ENCODE assay signal across 8 cellular contexts in genomic region chr17:82593590-82594087, GRCh38. TPM values are rescaled to one million over a fixed set of nuclear protein-coding genes. Genes with fewer than 3 reads are reported as not detected.
DNase-seq lines count a peak whose midpoint lies in the region; TF ChIP-seq lines count a peak whose summit lies in the region.

No MANE protein-coding gene starts in this region.

- H3F3A ChIP-seq in PC-9 (ENCODE audit: insufficient read depth, low read depth), result peaks cover 17% of the 10 kb centered on the region; the same call in 1 of the 2 replicates

- POLR2A ChIA-PET in CD4-positive, alpha-beta memory T cell (lab: Charles Lee; ENCODE audit: partially characterized antibody), result no interaction called here
- POLR2A ChIA-PET in PC-9 (lab: Charles Lee; ENCODE audit: unreplicated experiment), result interaction anchor here (0.7 kb wide), 1 partner anchor 142 kb away, joined by 9 read pairs; the partner anchor contains the start of gene FN3K

- H3K9me2 ChIP-seq in PC-9 (ENCODE audit: insufficient read depth), result no peaks in the 10 kb centered on the region

- peaks cover 17 to 39% (median 26%) of the 10 kb centered on the region in 4 donors for H3K4me1 Mint-ChIP-seq in CD4-positive, alpha-beta memory T cell
- H3K4me1 Mint-ChIP-seq in endothelial cell (ENCODE audit: unreplicated experiment), result peaks cover 24% of the 10 kb centered on the region
- H3K4me1 Mint-ChIP-seq in osteocyte (ENCODE audit: unreplicated experiment), result peaks cover 27% of the 10 kb centered on the region

- TF ChIP-seq CTCF in PC-9 (conservative IDR thresholded peaks at IDR 0.05) (no peak), endothelial cell (IDR thresholded peaks at IDR 0.05; ENCODE audit: unreplicated experiment) (no peak), osteocyte (IDR thresholded peaks at IDR 0.05) (no peak)

- no peaks in the 10 kb centered on the region for H3K27me3 Mint-ChIP-seq in CD4-positive, alpha-beta memory T cell
- H3K27me3 Mint-ChIP-seq in endothelial cell (ENCODE audit: unreplicated experiment), result peaks cover 8% of the 10 kb centered on the region
- H3K27me3 Mint-ChIP-seq in osteocyte (ENCODE audit: unreplicated experiment), result no peaks in the 10 kb centered on the region

- H3K9me3 Mint-ChIP-seq in CD4-positive, alpha-beta memory T cell, result no peaks in the 10 kb centered on the region
- H3K9me3 Mint-ChIP-seq in endothelial cell (ENCODE audit: unreplicated experiment), result no peaks in the 10 kb centered on the region
- no peaks in the 10 kb centered on the region for H3K9me3 Mint-ChIP-seq in osteocyte (ENCODE audit: unreplicated experiment)

- H3K9me3 ChIP-seq in CD4-positive, alpha-beta memory T cell (ENCODE audit: control insufficient read depth in 1 of 2, low read length in 2 of 2), result no peaks in the 10 kb centered on the region
- H3K9me3 ChIP-seq in PC-9 (ENCODE audit: insufficient read depth, low read depth), result no peaks in the 10 kb centered on the region

- H3K4me2 ChIP-seq in PC-9, result peak overlapping the region; percentile 77

- peak overlapping the region; percentile 44 for H3K27ac ChIP-seq in CD4-positive, alpha-beta memory T cell (ENCODE audit: low read depth, low read length)
- peak overlapping the region; percentile 59 for H3K27ac ChIP-seq in PC-9

- no peaks in the 10 kb centered on the region for H3K36me3 ChIP-seq in CD4-positive, alpha-beta memory T cell (ENCODE audit: insufficient read depth, low read length)
- no peaks in the 10 kb centered on the region; the same call in 1 of the 2 replicates for H3K36me3 ChIP-seq in PC-9 (ENCODE audit: low read depth)

- peaks cover 36% of the 10 kb centered on the region for H3K4me1 ChIP-seq in CD4-positive, alpha-beta memory T cell (ENCODE audit: insufficient read depth, low read length)
- peaks cover 17% of the 10 kb centered on the region for H3K4me1 ChIP-seq in PC-9 (replicated peaks; ENCODE audit: insufficient read depth)

- peak overlapping the region; percentile 58 to 95 (median 81) for H3K27ac Mint-ChIP-seq in CD4-positive, alpha-beta memory T cell
- H3K27ac Mint-ChIP-seq in endothelial cell (ENCODE audit: unreplicated experiment) (peak overlapping the region; percentile 48), osteocyte (ENCODE audit: unreplicated experiment) (peak overlapping the region; percentile 91)

- DNase-seq in CD4-positive, alpha-beta memory T cell, result no peak
- no peak for DNase-seq in PC-9
- DNase-seq in endothelial cell (ENCODE audit: low spot score), result no peak
- DNase-seq in osteocyte (ENCODE audit: extremely low spot score, unreplicated experiment), result no peak
- no peak for DNase-seq in cerebellum (ENCODE audit: low spot score)
- no peak for DNase-seq in NCI-H82 (lab: John Stamatoyannopoulos, UW)
- DNase-seq in OCI-M1 (lab: John Stamatoyannopoulos, UW), result no peak
- DNase-seq in NCI-H146 treated with DMSO at 0.1 percent for 48 hours (lab: John Stamatoyannopoulos, UW; ENCODE audit: unreplicated experiment), result no peak

- peaks cover 3% of the 10 kb centered on the region for H4K20me1 ChIP-seq in PC-9 (ENCODE audit: insufficient read depth)

- peak overlapping the region; percentile 69 to 83 (median 75) for H3K4me3 Mint-ChIP-seq in CD4-positive, alpha-beta memory T cell
- H3K4me3 Mint-ChIP-seq in endothelial cell (ENCODE audit: unreplicated experiment), result peak overlapping the region; percentile 76
- peak overlapping the region; percentile 80 for H3K4me3 Mint-ChIP-seq in osteocyte (ENCODE audit: unreplicated experiment)

- no peaks in the 10 kb centered on the region for H3K27me3 ChIP-seq in CD4-positive, alpha-beta memory T cell (ENCODE audit: insufficient read depth, low read length)
- no peaks in the 10 kb centered on the region for H3K27me3 ChIP-seq in PC-9 (ENCODE audit: insufficient read depth, low read depth)

- peak overlapping the region; percentile 34 to 69 for H3K4me3 ChIP-seq in CD4-positive, alpha-beta memory T cell (ENCODE audit: low read length in 2 of 2)
- peak overlapping the region; percentile 52; the same call in 1 of the 2 replicates for H3K4me3 ChIP-seq in PC-9

- CTCF ChIA-PET in CD4-positive, alpha-beta memory T cell (lab: Charles Lee; ENCODE audit: partially characterized antibody), result no interaction called here
- CTCF ChIA-PET in PC-9 (lab: Charles Lee), result no interaction called here

- no peaks in the 10 kb centered on the region for H3K79me2 ChIP-seq in PC-9 (ENCODE audit: low read depth)

- BruUV-seq in PC-9 (replicated peaks; lab: Mats Ljungman, UMichigan), result TSS peak; percentile 27

- intact Hi-C loops in CD4-positive, alpha-beta memory T cell (cut with micrococcal nuclease), result loop anchor here (2.0 kb wide), 1 partner anchor 55 kb away; the partner anchor contains the start of gene WDR45B
- intact Hi-C loops in PC-9 (cut with micrococcal nuclease; ENCODE audit: unreplicated experiment), result no loop called here

- H2AFZ ChIP-seq in PC-9, result no peak overlapping the region

- peaks cover 0 to 4% of the 10 kb centered on the region in 2 donors for H3K36me3 Mint-ChIP-seq in CD4-positive, alpha-beta memory T cell
- H3K36me3 Mint-ChIP-seq in endothelial cell (ENCODE audit: low read depth, unreplicated experiment) (peaks cover 24% of the 10 kb centered on the region), osteocyte (ENCODE audit: unreplicated experiment) (peaks cover 11% of the 10 kb centered on the region)

RNA-seq across cellular contexts. Expression of gene WDR45B, which starts 54.6 kb away (rescaled TPM):
- total RNA-seq in CD4-positive, alpha-beta memory T cell, result 10 to 100 TPM; 66.3 to 66.7 TPM
- polyA plus RNA-seq in CD4-positive, alpha-beta memory T cell, result 10 to 100 TPM; 35.1 to 48.4 TPM
- 65.1 and 84.9 TPM in 2 replicates for total RNA-seq in PC-9 (2021)
- total RNA-seq in endothelial cell (ENCODE audit: unreplicated experiment), result 74.1 TPM
- 75.6 and 78.5 TPM in 2 replicates for total RNA-seq in osteocyte
- total RNA-seq in cerebellum, result 49.4 TPM
